Comparison of ENCODE assay signal across 1 cellular context in the genomic region with DNA sequence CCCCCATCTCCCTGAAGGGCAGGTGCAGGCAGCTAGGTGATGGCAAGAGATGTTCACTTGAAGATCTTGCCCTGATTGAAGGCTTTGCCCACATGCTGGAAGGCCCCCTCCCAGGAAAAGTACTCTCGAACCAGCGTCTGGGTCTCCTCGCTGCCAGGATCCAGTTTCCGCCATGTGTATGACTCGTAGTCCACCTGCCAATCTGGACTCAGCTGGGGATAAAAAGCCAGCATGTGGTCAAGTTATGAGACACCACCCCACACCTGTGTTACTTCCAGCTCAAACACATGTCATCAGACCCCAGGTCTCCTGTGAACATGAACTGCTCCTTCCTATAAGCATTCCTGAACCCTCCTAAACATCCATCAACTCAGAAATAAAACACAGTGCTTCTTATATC.
TF ChIP-seq lines count a peak whose summit lies in the region.

No MANE protein-coding gene starts in this region.

TF ChIP-seq in SK-N-SH, 30 proteins besides CTCF, POLR2A, EP300 and RAD21:
- peak; percentile 42; the same call in 1 of the 2 replicates for TF ChIP-seq TCF12 (IDR thresholded peaks at IDR 0.05)
TF ChIP-seq in SK-N-SH: peak in this region for 1; not testable (repeated sequence) for 29.
